Comparison of ENCODE assay signal across 8 cellular contexts in genomic region chr12:124036117-124037109, GRCh38.
DNase-seq lines count a peak whose midpoint lies in the region; ATAC-seq and TF ChIP-seq lines count a peak whose summit lies in the region.

No MANE protein-coding gene starts in this region.

- H3K36me3 Mint-ChIP-seq in GM23338 (ENCODE audit: low read depth), result peaks cover 5% of the 10 kb centered on the region; the same call in 2 of the 3 replicates
- no peaks in the 10 kb centered on the region for H3K36me3 Mint-ChIP-seq in activated T-cell treated with anti-CD3 and anti-CD28 coated beads, Interleukin-2, amount 50 U/mL, for 72 hours (ENCODE audit: insufficient read depth in 2 of 2)

- no peaks in the 10 kb centered on the region for H4K20me1 ChIP-seq in GM23338 (replicated peaks; ENCODE audit: insufficient read depth)

- H3K9me3 Mint-ChIP-seq in GM23338, result no peaks in the 10 kb centered on the region; the same call in 2 of the 3 replicates
- no peaks in the 10 kb centered on the region for H3K9me3 Mint-ChIP-seq in activated T-cell treated with anti-CD3 and anti-CD28 coated beads, Interleukin-2, amount 50 U/mL, for 72 hours

- ATAC-seq in GM23338 (peak; percentile 70), GM19455 (IDR thresholded peaks at IDR 0.05; ENCODE audit: unreplicated experiment) (no peak), HG03354 (IDR thresholded peaks at IDR 0.05; ENCODE audit: poor library complexity, severe bottlenecking, unreplicated experiment) (no peak)
- ATAC-seq in activated T-cell treated with anti-CD3 and anti-CD28 coated beads, Interleukin-2, amount 50 U/mL, for 72 hours (replicated peaks in 1 of 2), result peak; percentile 42 to 44

- peak; percentile 21 for DNase-seq in AML-193 (lab: John Stamatoyannopoulos, UW)
- peak; percentile 69 for DNase-seq in GM23338 (ENCODE audit: low spot score)
- peak; percentile 58 for DNase-seq in NCI-H82 treated with DMSO at 0.1 percent for 48 hours (lab: John Stamatoyannopoulos, UW; ENCODE audit: unreplicated experiment)
- peak; percentile 35 to 41 for DNase-seq in activated T-cell treated with anti-CD3 and anti-CD28 coated beads, Interleukin-2, amount 50 U/mL, for 72 hours
- peak; percentile 38 for DNase-seq in foreskin melanocyte

- peaks cover 23% of the 10 kb centered on the region for H3K4me1 Mint-ChIP-seq in GM23338
- H3K4me1 Mint-ChIP-seq in activated T-cell treated with anti-CD3 and anti-CD28 coated beads, Interleukin-2, amount 50 U/mL, for 72 hours (ENCODE audit: low read depth), result peaks cover 4% of the 10 kb centered on the region

- no peaks in the 10 kb centered on the region for H3K9me2 ChIP-seq in GM23338 (ENCODE audit: insufficient read depth)

- peak overlapping the region; percentile 66 for H2AFZ ChIP-seq in GM23338
- H2AFZ ChIP-seq in parathyroid adenoma, result peak overlapping the region; percentile 58

- H3K36me3 ChIP-seq in GM23338 (ENCODE audit: insufficient read depth), result no peaks in the 10 kb centered on the region
- no peaks in the 10 kb centered on the region for H3K36me3 ChIP-seq in parathyroid adenoma (ENCODE audit: control insufficient read depth, insufficient read depth, low read length)

- peaks cover 3% of the 10 kb centered on the region; the same call in 1 of the 2 replicates for H3F3A ChIP-seq in GM23338 (replicated peaks; ENCODE audit: low read depth)

- no peak overlapping the region for H3K27ac ChIP-seq in GM23338 (ENCODE audit: low read depth)
- no peak overlapping the region for H3K27ac ChIP-seq in parathyroid adenoma

- no peak overlapping the region for H3K27ac Mint-ChIP-seq in GM23338
- peak overlapping the region; percentile 11 for H3K27ac Mint-ChIP-seq in activated T-cell treated with anti-CD3 and anti-CD28 coated beads, Interleukin-2, amount 50 U/mL, for 72 hours

- H3K4me1 ChIP-seq in GM23338 (ENCODE audit: insufficient read depth) (0 out of 2 replicates have a peak, but pooled peaks cover 3% of the 10 kb centered on the region), parathyroid adenoma (no peaks in the 10 kb centered on the region)

- no peaks in the 10 kb centered on the region for H3K27me3 ChIP-seq in GM23338 (ENCODE audit: insufficient read depth)
- no peaks in the 10 kb centered on the region for H3K27me3 ChIP-seq in parathyroid adenoma (ENCODE audit: control insufficient read depth, insufficient read depth, low read length)

- H3K4me3 ChIP-seq in GM23338, result no peak overlapping the region
- no peak overlapping the region for H3K4me3 ChIP-seq in parathyroid adenoma (ENCODE audit: low read depth, low read length)

- H3K4me2 ChIP-seq in GM23338 (no peak overlapping the region), parathyroid adenoma (ENCODE audit: low read length) (no peak overlapping the region)

- no peaks in the 10 kb centered on the region for H3K9me3 ChIP-seq in parathyroid adenoma (ENCODE audit: control insufficient read depth, low read length)

- no peak overlapping the region for H3K4me3 Mint-ChIP-seq in GM23338
- no peak overlapping the region for H3K4me3 Mint-ChIP-seq in activated T-cell treated with anti-CD3 and anti-CD28 coated beads, Interleukin-2, amount 50 U/mL, for 72 hours

- H3K79me2 ChIP-seq in GM23338 (replicated peaks; ENCODE audit: insufficient read depth) (no peaks in the 10 kb centered on the region), parathyroid adenoma (peaks cover 5% of the 10 kb centered on the region)

- peaks cover 7% of the 10 kb centered on the region for H3K27me3 Mint-ChIP-seq in GM23338 (ENCODE audit: insufficient read depth, low read depth, poor library complexity)
- H3K27me3 Mint-ChIP-seq in activated T-cell treated with anti-CD3 and anti-CD28 coated beads, Interleukin-2, amount 50 U/mL, for 72 hours (ENCODE audit: low read depth), result no peaks in the 10 kb centered on the region

- TF ChIP-seq CTCF in GM23338 (conservative IDR thresholded peaks at IDR 0.05; ENCODE audit: low read depth in 2 of 2) (peak; percentile 84 to 100), parathyroid adenoma (IDR thresholded peaks at IDR 0.05) (peak; percentile 92)

- no peak overlapping the region for H3K9ac ChIP-seq in parathyroid adenoma

TF ChIP-seq in GM23338, 12 proteins besides CTCF, POLR2A, EP300 and RAD21 (continues in another document):
- TF ChIP-seq ETS1 (IDR thresholded peaks at IDR 0.05), result no peak
- no peak for TF ChIP-seq ZNF114 (CRISPR knock-in tag; IDR thresholded peaks at IDR 0.05)
- no peak for TF ChIP-seq NANOG (IDR thresholded peaks at IDR 0.05; ENCODE audit: borderline replicate concordance)
- TF ChIP-seq EZH2phosphoT487 (IDR thresholded peaks at IDR 0.05; ENCODE audit: unreplicated experiment), result no peak
- TF ChIP-seq CREB1 (CRISPR knock-in tag; IDR thresholded peaks at IDR 0.05; ENCODE audit: low read depth), result no peak
- TF ChIP-seq JUNB (IDR thresholded peaks at IDR 0.05; ENCODE audit: unreplicated experiment), result no peak
- no peak for TF ChIP-seq ZNF331 (CRISPR knock-in tag; IDR thresholded peaks at IDR 0.05; ENCODE audit: low read depth)
- no peak for TF ChIP-seq ZNF462 (CRISPR knock-in tag; IDR thresholded peaks at IDR 0.05)
- TF ChIP-seq EZH2 (IDR thresholded peaks at IDR 0.05; ENCODE audit: low read depth, unreplicated experiment), result no peak

Comparison
In these comparisons a context has a peak if more than half of its experiments do, and no peak if none do; other contexts are left out.
1. ATAC-seq: peak in GM23338 (single experiment) and activated T-cell treated with anti-CD3 and anti-CD28 coated beads, Interleukin-2, amount 50 U/mL, for 72 hours (2 of 2); none in GM19455 (single experiment) and HG03354 (single experiment).
2. Peak in every context shown above with its lines, with median percentiles within 50 percentile points of each other: DNase-seq.